16 cellular contexts compared by ENCODE assay signal in the genomic region with DNA sequence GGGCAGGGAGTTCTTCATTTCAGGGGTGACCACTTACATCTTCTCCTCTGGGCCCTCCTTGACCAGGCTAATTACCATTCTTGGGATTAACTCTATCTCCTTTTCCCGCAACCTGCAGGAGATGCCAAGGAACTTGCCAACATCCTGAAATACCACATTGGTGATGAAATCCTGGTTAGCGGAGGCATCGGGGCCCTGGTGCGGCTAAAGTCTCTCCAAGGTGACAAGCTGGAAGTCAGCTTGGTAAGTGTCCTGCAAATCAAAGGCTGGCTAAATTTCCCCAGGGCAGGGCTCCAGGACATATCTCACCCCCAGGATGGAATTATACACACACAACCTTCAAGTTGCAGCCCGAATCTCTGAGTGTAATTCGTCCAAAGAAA. TPM values are rescaled to one million over a fixed set of nuclear protein-coding genes. Genes with fewer than 3 reads are reported as not detected.
DNase-seq lines count a peak whose midpoint lies in the region; ATAC-seq and TF ChIP-seq lines count a peak whose summit lies in the region.
"Had no signal": no experiment of that assay in that cellular context is flagged by ENCODE, and none has a peak within 500 bp of the region (broad histone marks: within the 10 kb centered on the region; RNA-seq: fewer than 3 reads in every experiment).

No MANE protein-coding gene starts in this region.

- H3K36me3 ChIP-seq in GM23248 (ENCODE audit: low read depth) (peaks cover 86% of the 10 kb centered on the region), liver (ENCODE audit: control insufficient read depth in 4 of 4, insufficient read depth in 3 of 4, low read depth in 1 of 4, low read length in 3 of 4) (peaks cover 0 to 33% (median 17%) of the 10 kb centered on the region in 4 donors), skeletal muscle tissue (ENCODE audit: control insufficient read depth in 3 of 3, insufficient read depth in 3 of 3, low read length in 3 of 3) (peaks cover 5 to 20% (median 19%) of the 10 kb centered on the region in 3 donors)

- TF ChIP-seq RAD21 in liver (IDR thresholded peaks at IDR 0.05) = no peak

- H3K9me3 ChIP-seq in GM23248 (ENCODE audit: low read depth) = no peaks in the 10 kb centered on the region
- no peaks in the 10 kb centered on the region for H3K9me3 ChIP-seq in liver (ENCODE audit: control insufficient read depth in 4 of 4, low read length in 3 of 4)
- no peaks in the 10 kb centered on the region for H3K9me3 ChIP-seq in skeletal muscle tissue (ENCODE audit: control insufficient read depth in 3 of 3, low read length in 3 of 3)
- H3K9me3 ChIP-seq: mucosa of descending colon had no signal

- H3F3A ChIP-seq in GM23248 (ENCODE audit: insufficient read depth) = peaks cover 96% of the 10 kb centered on the region

- WGBS in GM23248 (ENCODE audit: low coverage in 1 of 2, low lambda C conversion rate in 2 of 2, missing lambda C conversion rate in 2 of 2), 2 experiments = 79 to 81% methylated on average over 6 of the region's 6 CpGs
- WGBS in liver = 59% methylated on average over 6 of the region's 6 CpGs

- in situ Hi-C loops in GM23248 (cut with MboI) = no loop called here

- no peaks in the 10 kb centered on the region for H4K20me1 ChIP-seq in GM23248 (ENCODE audit: insufficient read depth)

- TF ChIP-seq CTCF in liver (IDR thresholded peaks at IDR 0.05; ENCODE audit: low read depth, low read length, missing input control) = no peak

- H3K27ac ChIP-seq in GM23248 = peak overlapping the region; percentile 92
- peak overlapping the region; percentile 93 to 94 for H3K27ac ChIP-seq in liver (ENCODE audit: low read depth in 1 of 2, low read length in 2 of 2)
- peak overlapping the region; percentile 55 for H3K27ac ChIP-seq in skeletal muscle tissue (ENCODE audit: low read depth, low read length)
- H3K27ac ChIP-seq: HL-60, parathyroid adenoma had no signal

- no peaks in the 10 kb centered on the region for H3K79me2 ChIP-seq in GM23248 (ENCODE audit: insufficient read depth)
- H3K79me2 ChIP-seq: parathyroid adenoma had no signal

- no peak for DNase-seq in GM23248
- no peak for DNase-seq in SHP77 treated with DMSO at 0.1 percent for 48 hours (lab: John Stamatoyannopoulos, UW)
- no peak for DNase-seq in central memory CD4-positive, alpha-beta T cell
- no peak for DNase-seq in SHP77 (lab: John Stamatoyannopoulos, UW)
- no peak for DNase-seq in glomerular visceral epithelial cell (ENCODE audit: extremely low spot score)
- DNase-seq: activated CD8-positive, alpha-beta memory T cell treated with anti-CD3 and anti-CD28 coated beads, Interleukin-2, amount 10 ng/mL, durations not matched to agents 7 days and 5 days; activated naive CD4-positive, alpha-beta T cell treated with anti-CD3 and anti-CD28 coated beads for 36 hours; effector memory CD4-positive, alpha-beta T cell; NCI-H1436; OCI-M1 had no signal

- ATAC-seq in SK-N-SH treated with all-trans-retinoic acid at 6 μM for 48 hours = no peak
- ATAC-seq: activated CD8-positive, alpha-beta memory T cell treated with anti-CD3 and anti-CD28 coated beads, Interleukin-2, amount 10 ng/mL, durations not matched to agents 7 days and 5 days had no signal

- peaks cover 61% of the 10 kb centered on the region for H3K4me1 ChIP-seq in GM23248 (ENCODE audit: insufficient read depth)
- H3K4me1 ChIP-seq in liver (ENCODE audit: control insufficient read depth in 4 of 4, insufficient read depth in 4 of 4, low read length in 3 of 4) = peaks cover 17 to 52% (median 32%) of the 10 kb centered on the region in 4 donors
- peaks cover 21 to 26% (median 23%) of the 10 kb centered on the region in 3 donors for H3K4me1 ChIP-seq in skeletal muscle tissue (ENCODE audit: control insufficient read depth in 3 of 3, insufficient read depth in 3 of 3, low read length in 3 of 3)
- H3K4me1 ChIP-seq: parathyroid adenoma had no signal

- no peaks in the 10 kb centered on the region for H3K27me3 ChIP-seq in GM23248 (replicated peaks; ENCODE audit: insufficient read depth)
- H3K27me3 ChIP-seq in liver (ENCODE audit: control insufficient read depth in 4 of 4, insufficient read depth in 4 of 4, low read length in 3 of 4) = no peaks in the 10 kb centered on the region
- peaks cover 0 to 3% (median 0%) of the 10 kb centered on the region in 3 donors for H3K27me3 ChIP-seq in skeletal muscle tissue (ENCODE audit: control insufficient read depth in 3 of 3, insufficient read depth in 3 of 3, low read length in 3 of 3)

- no peak overlapping the region for H3K4me3 ChIP-seq in GM23248
- no peak overlapping the region for H3K4me3 ChIP-seq in liver (ENCODE audit: low read depth in 1 of 3, low read length in 3 of 3)
- no peak overlapping the region for H3K4me3 ChIP-seq in skeletal muscle tissue (ENCODE audit: low read length in 3 of 3)
- H3K4me3 ChIP-seq: mucosa of descending colon had no signal

- H3K4me2 ChIP-seq in GM23248 (ENCODE audit: unreplicated experiment) = no peak overlapping the region

- H3K9me2 ChIP-seq in GM23248 (ENCODE audit: insufficient read depth) = no peaks in the 10 kb centered on the region

- H3K9ac ChIP-seq in GM23248 (peak overlapping the region; percentile 66), liver (ENCODE audit: low read depth in 1 of 2, low read length in 2 of 2) (no peak overlapping the region), skeletal muscle tissue (ENCODE audit: low read depth in 1 of 3, low read length in 3 of 3) (no peak overlapping the region)
- H3K9ac ChIP-seq: parathyroid adenoma had no signal

- H2AFZ ChIP-seq in GM23248 = no peak overlapping the region
- H2AFZ ChIP-seq: parathyroid adenoma had no signal

TF ChIP-seq in SK-N-SH treated with all-trans-retinoic acid at 6 μM for 48 hours, 23 proteins besides CTCF, POLR2A, EP300 and RAD21:
- TF ChIP-seq TCF4 (CRISPR knock-in tag; IDR thresholded peaks at IDR 0.05; ENCODE audit: borderline replicate concordance) (no peak), ZFP3 (CRISPR knock-in tag; IDR thresholded peaks at IDR 0.05) (0 out of 2 replicates have a peak, but pooled peaks have one; percentile 4), RARB (CRISPR knock-in tag; IDR thresholded peaks at IDR 0.05) (no peak), ZNF8 (CRISPR knock-in tag; IDR thresholded peaks at IDR 0.05) (no peak)
- TF ChIP-seq, protein P1, sequence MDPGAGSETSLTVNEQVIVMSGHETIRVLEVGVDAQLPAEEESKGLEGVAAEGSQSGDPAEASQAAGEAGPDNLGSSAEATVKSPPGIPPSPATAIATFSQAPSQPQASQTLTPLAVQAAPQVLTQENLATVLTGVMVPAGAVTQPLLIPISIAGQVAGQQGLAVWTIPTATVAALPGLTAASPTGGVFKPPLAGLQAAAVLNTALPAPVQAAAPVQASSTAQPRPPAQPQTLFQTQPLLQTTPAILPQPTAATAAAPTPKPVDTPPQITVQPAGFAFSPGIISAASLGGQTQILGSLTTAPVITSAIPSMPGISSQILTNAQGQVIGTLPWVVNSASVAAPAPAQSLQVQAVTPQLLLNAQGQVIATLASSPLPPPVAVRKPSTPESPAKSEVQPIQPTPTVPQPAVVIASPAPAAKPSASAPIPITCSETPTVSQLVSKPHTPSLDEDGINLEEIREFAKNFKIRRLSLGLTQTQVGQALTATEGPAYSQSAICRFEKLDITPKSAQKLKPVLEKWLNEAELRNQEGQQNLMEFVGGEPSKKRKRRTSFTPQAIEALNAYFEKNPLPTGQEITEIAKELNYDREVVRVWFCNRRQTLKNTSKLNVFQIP (CRISPR knock-in tag; IDR thresholded peaks at IDR 0.05; ENCODE audit: borderline replicate concordance, low read depth) = no peak

TF ChIP-seq in liver, 16 proteins besides CTCF, POLR2A, EP300 and RAD21:
- TF ChIP-seq RXRA (IDR thresholded peaks at IDR 0.05) = no peak
- TF ChIP-seq GABPA (IDR thresholded peaks at IDR 0.05 in 1 of 2, conservative IDR thresholded peaks at IDR 0.05 in 1 of 2) = no peak
- TF ChIP-seq, protein P2, sequence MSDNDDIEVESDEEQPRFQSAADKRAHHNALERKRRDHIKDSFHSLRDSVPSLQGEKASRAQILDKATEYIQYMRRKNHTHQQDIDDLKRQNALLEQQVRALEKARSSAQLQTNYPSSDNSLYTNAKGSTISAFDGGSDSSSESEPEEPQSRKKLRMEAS (IDR thresholded peaks at IDR 0.05) = no peak
- TF ChIP-seq TAF1 (conservative IDR thresholded peaks at IDR 0.05) = no peak
- no peak for TF ChIP-seq HNF4G (IDR thresholded peaks at IDR 0.05)
- TF ChIP-seq, protein P3, sequence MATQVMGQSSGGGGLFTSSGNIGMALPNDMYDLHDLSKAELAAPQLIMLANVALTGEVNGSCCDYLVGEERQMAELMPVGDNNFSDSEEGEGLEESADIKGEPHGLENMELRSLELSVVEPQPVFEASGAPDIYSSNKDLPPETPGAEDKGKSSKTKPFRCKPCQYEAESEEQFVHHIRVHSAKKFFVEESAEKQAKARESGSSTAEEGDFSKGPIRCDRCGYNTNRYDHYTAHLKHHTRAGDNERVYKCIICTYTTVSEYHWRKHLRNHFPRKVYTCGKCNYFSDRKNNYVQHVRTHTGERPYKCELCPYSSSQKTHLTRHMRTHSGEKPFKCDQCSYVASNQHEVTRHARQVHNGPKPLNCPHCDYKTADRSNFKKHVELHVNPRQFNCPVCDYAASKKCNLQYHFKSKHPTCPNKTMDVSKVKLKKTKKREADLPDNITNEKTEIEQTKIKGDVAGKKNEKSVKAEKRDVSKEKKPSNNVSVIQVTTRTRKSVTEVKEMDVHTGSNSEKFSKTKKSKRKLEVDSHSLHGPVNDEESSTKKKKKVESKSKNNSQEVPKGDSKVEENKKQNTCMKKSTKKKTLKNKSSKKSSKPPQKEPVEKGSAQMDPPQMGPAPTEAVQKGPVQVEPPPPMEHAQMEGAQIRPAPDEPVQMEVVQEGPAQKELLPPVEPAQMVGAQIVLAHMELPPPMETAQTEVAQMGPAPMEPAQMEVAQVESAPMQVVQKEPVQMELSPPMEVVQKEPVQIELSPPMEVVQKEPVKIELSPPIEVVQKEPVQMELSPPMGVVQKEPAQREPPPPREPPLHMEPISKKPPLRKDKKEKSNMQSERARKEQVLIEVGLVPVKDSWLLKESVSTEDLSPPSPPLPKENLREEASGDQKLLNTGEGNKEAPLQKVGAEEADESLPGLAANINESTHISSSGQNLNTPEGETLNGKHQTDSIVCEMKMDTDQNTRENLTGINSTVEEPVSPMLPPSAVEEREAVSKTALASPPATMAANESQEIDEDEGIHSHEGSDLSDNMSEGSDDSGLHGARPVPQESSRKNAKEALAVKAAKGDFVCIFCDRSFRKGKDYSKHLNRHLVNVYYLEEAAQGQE (IDR thresholded peaks at IDR 0.05) = no peak
TF ChIP-seq in liver: peak in this region for 0.

RNA-seq across cellular contexts. Expression of a gene that starts 30.2 kb away (rescaled TPM):
- 7,109 and 7,351 TPM in 2 replicates for total RNA-seq in GM23248 (2014; rRNA removed; shearing (Covaris generic))
- polyA plus RNA-seq in GM23248 (2016; fragmentation: Nextera tagmentation; extraction: Ambion mirVana) = 7,159 and 7,358 TPM in 2 replicates
- 100 to 1,000 TPM in 1 of 2 donors, 10 to 100 TPM in 1; 45.2 to 144 TPM for total RNA-seq in liver
- 10 to 100 TPM; 33.7 to 43.0 TPM for polyA plus RNA-seq in liver
- total RNA-seq in skeletal muscle tissue = 204 TPM
- total RNA-seq: activated naive CD4-positive, alpha-beta T cell treated with anti-CD3 and anti-CD28 coated beads for 36 hours had no signal

Comparison
In these comparisons a context has a peak if more than half of its experiments do, and no peak if none do; other contexts are left out.
1. RNA of a gene that starts 30.2 kb away (total RNA-seq): 7,109 to 7,351 TPM in GM23248; 204 TPM in skeletal muscle tissue (single experiment) and 45.2 to 144 TPM in liver; every median in the first group is over 10 times any median in the second.
2. Peak in every context shown above with its lines, with median percentiles within 50 percentile points of each other: H3K27ac ChIP-seq.